1 cellular context compared by ENCODE assay signal in the genomic region with DNA sequence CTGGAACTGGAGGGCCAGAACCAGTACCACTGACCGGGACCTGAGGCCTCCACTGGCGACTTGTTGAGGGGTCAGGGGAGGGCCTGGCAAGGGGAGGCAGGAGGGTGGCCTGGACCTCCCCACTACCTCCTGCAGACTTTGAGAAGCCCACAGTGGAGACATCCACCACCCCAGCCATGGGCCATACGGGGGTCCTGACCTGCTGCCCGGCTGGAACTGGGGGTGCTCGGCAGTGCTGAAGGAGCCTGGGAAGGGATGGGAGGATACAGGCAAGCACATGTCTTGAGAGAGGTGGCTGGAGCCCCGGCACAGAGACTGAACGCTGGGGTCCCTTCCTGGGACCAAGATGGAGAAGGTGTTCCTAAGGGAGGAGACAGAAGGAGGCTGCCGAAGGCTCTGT.
TF ChIP-seq lines count a peak whose summit lies in the region.

No MANE protein-coding gene starts in this region.

TF ChIP-seq in H1, 55 proteins besides CTCF, POLR2A, EP300 and RAD21:
- TF ChIP-seq CREB1 (IDR thresholded peaks at IDR 0.05) (no peak), SIX5 (IDR thresholded peaks at IDR 0.05; ENCODE audit: low read depth, low read length) (no peak), TEAD4 (IDR thresholded peaks at IDR 0.05; ENCODE audit: low read depth, low read length) (no peak), RNF2 (IDR thresholded peaks at IDR 0.05; ENCODE audit: borderline replicate concordance, low read depth, low read length, missing control alignments, poor library complexity, severe bottlenecking) (no peak), KDM4A (IDR thresholded peaks at IDR 0.05; ENCODE audit: low read depth, low read length, severe bottlenecking) (no peak), RBBP5 (IDR thresholded peaks at IDR 0.05; ENCODE audit: borderline replicate concordance, low read depth, low read length) (no peak)
